ENCODE assay signal across 19 cellular contexts in genomic region chr2:59654753-59655152, GRCh38.
A peak's percentile ranks its signal among the peaks of the same experiment; 100 is the strongest.
DNase-seq lines count a peak whose midpoint lies in the region; ATAC-seq and TF ChIP-seq lines count a peak whose summit lies in the region.
"Had no signal": no experiment of that assay in that cellular context is flagged by ENCODE, and none has a peak within 500 bp of the region (broad histone marks: within the 10 kb centered on the region; RNA-seq: fewer than 3 reads in every experiment).

No MANE protein-coding gene starts in this region.

- H3K36me3 Mint-ChIP-seq in effector memory CD8-positive, alpha-beta T cell (ENCODE audit: insufficient read depth): no peaks in the 10 kb centered on the region
- H3K36me3 Mint-ChIP-seq: CD4-positive, CD25-positive, alpha-beta regulatory T cell; IgD-negative memory B cell had no signal

- H3K4me3 ChIP-seq in epithelial cell of esophagus (ENCODE audit: low read length) (no peak overlapping the region), upper lobe of right lung (no peak overlapping the region)
- no peak overlapping the region for H3K4me3 ChIP-seq in effector memory CD4-positive, alpha-beta T cell (ENCODE audit: insufficient read depth, low read depth, low read length, poor library complexity, severe bottlenecking)

- no peak overlapping the region for H3K4me3 Mint-ChIP-seq in effector memory CD8-positive, alpha-beta T cell
- H3K4me3 Mint-ChIP-seq: CD4-positive, CD25-positive, alpha-beta regulatory T cell; IgD-negative memory B cell; T-helper 1 cell treated with Interleukin-12 subunit alpha and Interleukin-12 subunit beta and Interleukin-4 antibody, amounts not matched to agents 30 μg/mL and 1 μg/mL, for 36 hours had no signal

- peak; percentile 13 for DNase-seq in NCI-H748 (lab: John Stamatoyannopoulos, UW; ENCODE audit: unreplicated experiment)
- no peak for DNase-seq in NCI-H748 treated with DMSO at 0.1 percent for 48 hours (lab: John Stamatoyannopoulos, UW)
- peak; percentile 84 for DNase-seq in NOMO-1 treated with DMSO at 0.1 percent for 48 hours (lab: John Stamatoyannopoulos, UW; ENCODE audit: unreplicated experiment)
- peak; percentile 27 for DNase-seq in epithelial cell of esophagus (ENCODE audit: low read depth)
- DNase-seq in upper lobe of right lung: no peak
- no peak for DNase-seq in effector memory CD8-positive, alpha-beta T cell
- DNase-seq in effector memory CD4-positive, alpha-beta T cell: no peak
- DNase-seq: Caco-2; CD4-positive, CD25-positive, alpha-beta regulatory T cell; DMS79; H7; Kasumi-1; NCI-H1694; NCI-H226; NCI-H774; SIG-M5 had no signal

- H3K27me3 ChIP-seq in upper lobe of right lung: no peaks in the 10 kb centered on the region
- H3K27me3 ChIP-seq in effector memory CD4-positive, alpha-beta T cell (replicated peaks; ENCODE audit: control insufficient read depth, insufficient read depth, low read length, poor library complexity, severe bottlenecking): no peaks in the 10 kb centered on the region

- no peak overlapping the region for H3K27ac Mint-ChIP-seq in effector memory CD8-positive, alpha-beta T cell
- H3K27ac Mint-ChIP-seq: CD4-positive, CD25-positive, alpha-beta regulatory T cell; IgD-negative memory B cell; T-helper 1 cell treated with Interleukin-12 subunit alpha and Interleukin-12 subunit beta and Interleukin-4 antibody, amounts not matched to agents 30 μg/mL and 1 μg/mL, for 36 hours had no signal

- no peak overlapping the region for H3K27ac ChIP-seq in upper lobe of right lung
- H3K27ac ChIP-seq in effector memory CD4-positive, alpha-beta T cell (ENCODE audit: insufficient read depth, low read length, poor library complexity, severe bottlenecking): no peak overlapping the region
- H3K27ac ChIP-seq: HL-60 had no signal

- TF ChIP-seq CTCF in epithelial cell of esophagus (IDR thresholded peaks at IDR 0.05; ENCODE audit: insufficient read depth, low read depth, low read length, missing control alignments) (no peak), upper lobe of right lung (IDR thresholded peaks at IDR 0.05) (no peak)

- H3K9me3 Mint-ChIP-seq in effector memory CD8-positive, alpha-beta T cell: peaks cover 2 to 5% of the 10 kb centered on the region in 2 donors
- H3K9me3 Mint-ChIP-seq: T-helper 1 cell treated with Interleukin-12 subunit alpha and Interleukin-12 subunit beta and Interleukin-4 antibody, amounts not matched to agents 30 μg/mL and 1 μg/mL, for 36 hours had no signal

- no peaks in the 10 kb centered on the region for H3K9me3 ChIP-seq in upper lobe of right lung
- H3K9me3 ChIP-seq in effector memory CD4-positive, alpha-beta T cell (ENCODE audit: control insufficient read depth, low read length): no peaks in the 10 kb centered on the region
- H3K9me3 ChIP-seq: Caco-2 had no signal

- peak; percentile 48 for ATAC-seq in upper lobe of right lung
- ATAC-seq in effector memory CD8-positive, alpha-beta T cell (replicated peaks): no peak

- no peaks in the 10 kb centered on the region for H3K4me1 ChIP-seq in upper lobe of right lung
- no peaks in the 10 kb centered on the region for H3K4me1 ChIP-seq in effector memory CD4-positive, alpha-beta T cell (ENCODE audit: control insufficient read depth, insufficient read depth, low read length, poor library complexity, severe bottlenecking)
- H3K4me1 ChIP-seq: Caco-2 had no signal

- intact Hi-C loops in upper lobe of right lung (cut with DNase I): no loop called here

- H3K4me1 Mint-ChIP-seq in effector memory CD8-positive, alpha-beta T cell (ENCODE audit: low read depth in 2 of 2): no peaks in the 10 kb centered on the region
- H3K4me1 Mint-ChIP-seq: CD4-positive, CD25-positive, alpha-beta regulatory T cell; IgD-negative memory B cell had no signal

- H3K36me3 ChIP-seq in upper lobe of right lung: no peaks in the 10 kb centered on the region
- H3K36me3 ChIP-seq in effector memory CD4-positive, alpha-beta T cell (ENCODE audit: control insufficient read depth, insufficient read depth, low read length): no peaks in the 10 kb centered on the region

- no peaks in the 10 kb centered on the region for H3K27me3 Mint-ChIP-seq in effector memory CD8-positive, alpha-beta T cell
- H3K27me3 Mint-ChIP-seq: CD4-positive, CD25-positive, alpha-beta regulatory T cell; IgD-negative memory B cell had no signal

Comparison
In these comparisons a context has a peak if more than half of its experiments do, and no peak if none do; other contexts are left out.
1. DNase-seq: peak in NCI-H748 (single experiment), NOMO-1 treated with DMSO at 0.1 percent for 48 hours (single experiment) and epithelial cell of esophagus (single experiment); none in NCI-H748 treated with DMSO at 0.1 percent for 48 hours (single experiment), upper lobe of right lung (single experiment), effector memory CD8-positive, alpha-beta T cell (0 of 3) and effector memory CD4-positive, alpha-beta T cell (0 of 3).